18 cellular contexts compared by ENCODE assay signal in genomic region chrX:53717205-53717604, GRCh38. TPM values are rescaled to one million over a fixed set of nuclear protein-coding genes. Genes with fewer than 3 reads are reported as not detected.
DNase-seq lines count a peak whose midpoint lies in the region; ATAC-seq and TF ChIP-seq lines count a peak whose summit lies in the region.
"Had no signal": no experiment of that assay in that cellular context is flagged by ENCODE, and none has a peak within 500 bp of the region (broad histone marks: within the 10 kb centered on the region; RNA-seq: fewer than 3 reads in every experiment).

No MANE protein-coding gene starts in this region.

- no peak for ATAC-seq in naive thymus-derived CD8-positive, alpha-beta T cell
- no peak for ATAC-seq in GM21576 (IDR thresholded peaks at IDR 0.05; ENCODE audit: unreplicated experiment)
- ATAC-seq: SK-N-SH treated with all-trans-retinoic acid at 6 μM for 48 hours had no signal

- no peak overlapping the region for H3K4me3 ChIP-seq in CD4-positive, alpha-beta memory T cell (ENCODE audit: low read length in 2 of 2)
- H3K4me3 ChIP-seq in KMS-11 (IDR thresholded peaks at IDR 0.05; ENCODE audit: insufficient read depth, low read depth, low read length) = no peak overlapping the region
- H3K4me3 ChIP-seq: ascending aorta, colonic mucosa, suprapubic skin had no signal

- peaks cover 51% of the 10 kb centered on the region for H3K4me1 ChIP-seq in CD4-positive, alpha-beta memory T cell (ENCODE audit: insufficient read depth, low read length)
- H3K4me1 ChIP-seq in KMS-11 (ENCODE audit: low read depth, poor library complexity, severe bottlenecking) = peaks cover 53% of the 10 kb centered on the region
- H3K4me1 ChIP-seq: ascending aorta, BE2C, colonic mucosa had no signal

- DNase-seq in CD4-positive, alpha-beta memory T cell = no peak
- DNase-seq in activated T-helper 1 cell treated with anti-CD3 and anti-CD28 coated beads, Interleukin-12 subunit alpha, Interleukin-12 subunit beta, Interleukin-2, Interleukin-4 antibody, amounts not matched to agents 30 ng/mL and 10 ng/mL and 1 ng/mL, durations not matched to agents 14 hours and 24 hours and 36 hours (ENCODE audit: low spot score) = no peak
- no peak for DNase-seq in naive thymus-derived CD8-positive, alpha-beta T cell
- DNase-seq in UCSD-AML1 (lab: John Stamatoyannopoulos, UW; ENCODE audit: unreplicated experiment) (no peak), AG08395 (ENCODE audit: low spot score) (no peak), NCI-H1694 treated with DMSO at 0.1 percent for 48 hours (lab: John Stamatoyannopoulos, UW) (no peak)
- DNase-seq: BE2C, colonic mucosa, H9, mesenchymal stem cell, NCI-H187 treated with DMSO at 0.1 percent for 48 hours, NCI-H510A treated with DMSO at 0.1 percent for 48 hours, WERI-Rb-1 had no signal

- POLR2A ChIA-PET in CD4-positive, alpha-beta memory T cell (lab: Charles Lee; ENCODE audit: partially characterized antibody) = interaction anchor here (5.2 kb wide), 1 partner anchor 32 kb away, joined by 106 read pairs; the partner anchor contains the start of gene HUWE1
- POLR2A ChIA-PET in naive thymus-derived CD8-positive, alpha-beta T cell (lab: Charles Lee) = interaction anchor here (1.3 to 2.3 kb wide), 2 partner anchors 31 to 34 kb away, joined by 6 to 22 read pairs; partner anchors contain the start of gene HUWE1

- CTCF ChIA-PET in CD4-positive, alpha-beta memory T cell (lab: Charles Lee; ENCODE audit: partially characterized antibody) = interaction anchor here (3.7 kb wide), 1 partner anchor 32 kb away, joined by 29 read pairs; the partner anchor contains the start of gene HUWE1

- no peaks in the 10 kb centered on the region for H3K9me3 ChIP-seq in CD4-positive, alpha-beta memory T cell (ENCODE audit: control insufficient read depth in 1 of 2, low read length in 2 of 2)
- H3K9me3 ChIP-seq: ascending aorta, BE2C, colonic mucosa, suprapubic skin had no signal

- peak overlapping the region; percentile 93 to 99 (median 95) for H3K27ac Mint-ChIP-seq in CD4-positive, alpha-beta memory T cell
- H3K27ac Mint-ChIP-seq in activated T-helper 1 cell treated with anti-CD3 and anti-CD28 coated beads, Interleukin-12 subunit alpha, Interleukin-12 subunit beta, Interleukin-2, Interleukin-4 antibody, amounts not matched to agents 30 ng/mL and 10 ng/mL and 1 ng/mL, durations not matched to agents 14 hours and 24 hours and 36 hours = peak overlapping the region; percentile 99
- H3K27ac Mint-ChIP-seq in naive thymus-derived CD8-positive, alpha-beta T cell = peak overlapping the region; percentile 87 to 96 (median 94)
- H3K27ac Mint-ChIP-seq: H9 had no signal

- H3K36me3 Mint-ChIP-seq in CD4-positive, alpha-beta memory T cell = no peaks in the 10 kb centered on the region
- peaks cover 6% of the 10 kb centered on the region for H3K36me3 Mint-ChIP-seq in activated T-helper 1 cell treated with anti-CD3 and anti-CD28 coated beads, Interleukin-12 subunit alpha, Interleukin-12 subunit beta, Interleukin-2, Interleukin-4 antibody, amounts not matched to agents 30 ng/mL and 10 ng/mL and 1 ng/mL, durations not matched to agents 14 hours and 24 hours and 36 hours (ENCODE audit: low read depth)
- H3K36me3 Mint-ChIP-seq in naive thymus-derived CD8-positive, alpha-beta T cell = no peaks in the 10 kb centered on the region

- H3K9ac ChIP-seq in KMS-11 = no peak overlapping the region

- peaks cover 34 to 53% (median 50%) of the 10 kb centered on the region in 4 donors for H3K4me1 Mint-ChIP-seq in CD4-positive, alpha-beta memory T cell
- peaks cover 52% of the 10 kb centered on the region for H3K4me1 Mint-ChIP-seq in activated T-helper 1 cell treated with anti-CD3 and anti-CD28 coated beads, Interleukin-12 subunit alpha, Interleukin-12 subunit beta, Interleukin-2, Interleukin-4 antibody, amounts not matched to agents 30 ng/mL and 10 ng/mL and 1 ng/mL, durations not matched to agents 14 hours and 24 hours and 36 hours (ENCODE audit: low read depth)
- H3K4me1 Mint-ChIP-seq in naive thymus-derived CD8-positive, alpha-beta T cell = peaks cover 22 to 50% (median 48%) of the 10 kb centered on the region in 4 donors

- no peaks in the 10 kb centered on the region for H3K27me3 ChIP-seq in CD4-positive, alpha-beta memory T cell (ENCODE audit: insufficient read depth, low read length)
- H3K27me3 ChIP-seq in KMS-11 (ENCODE audit: insufficient read depth, low read depth) = no peaks in the 10 kb centered on the region
- H3K27me3 ChIP-seq: ascending aorta, BE2C, colonic mucosa, suprapubic skin had no signal

- intact Hi-C loops in CD4-positive, alpha-beta memory T cell (cut with micrococcal nuclease) = no loop called here
- intact Hi-C loops in activated T-helper 1 cell treated with anti-CD3 and anti-CD28 coated beads, Interleukin-12 subunit alpha, Interleukin-12 subunit beta, Interleukin-2, Interleukin-4 antibody, amounts not matched to agents 30 ng/mL and 10 ng/mL and 1 ng/mL, durations not matched to agents 14 hours and 24 hours and 36 hours (cut with micrococcal nuclease) = loop anchor here (1.0 to 10.0 kb wide), 2 partner anchors 31 to 118 kb away; no protein-coding TSS in a partner anchor

- peak overlapping the region; percentile 36; the same call in 1 of the 2 replicates for H3K4me2 ChIP-seq in KMS-11

- H3K79me2 ChIP-seq in KMS-11 (ENCODE audit: insufficient read depth, low read depth) = no peaks in the 10 kb centered on the region

- H3K9me3 Mint-ChIP-seq in CD4-positive, alpha-beta memory T cell = no peaks in the 10 kb centered on the region
- no peaks in the 10 kb centered on the region for H3K9me3 Mint-ChIP-seq in activated T-helper 1 cell treated with anti-CD3 and anti-CD28 coated beads, Interleukin-12 subunit alpha, Interleukin-12 subunit beta, Interleukin-2, Interleukin-4 antibody, amounts not matched to agents 30 ng/mL and 10 ng/mL and 1 ng/mL, durations not matched to agents 14 hours and 24 hours and 36 hours
- H3K9me3 Mint-ChIP-seq in naive thymus-derived CD8-positive, alpha-beta T cell = no peaks in the 10 kb centered on the region

- no peaks in the 10 kb centered on the region for H3K36me3 ChIP-seq in CD4-positive, alpha-beta memory T cell (ENCODE audit: insufficient read depth, low read length)
- no peaks in the 10 kb centered on the region for H3K36me3 ChIP-seq in KMS-11 (ENCODE audit: insufficient read depth)
- H3K36me3 ChIP-seq: ascending aorta, BE2C, colonic mucosa, suprapubic skin, WERI-Rb-1 had no signal

- H2AFZ ChIP-seq in KMS-11 (ENCODE audit: low read depth) = peak overlapping the region; percentile 34; the same call in 1 of the 2 replicates

- no peak for TF ChIP-seq CTCF in KMS-11 (conservative IDR thresholded peaks at IDR 0.05; ENCODE audit: low read depth, low read length)

- H3K27ac ChIP-seq in CD4-positive, alpha-beta memory T cell (ENCODE audit: low read depth, low read length) = peak overlapping the region; percentile 81
- peak overlapping the region; percentile 97 for H3K27ac ChIP-seq in KMS-11
- H3K27ac ChIP-seq: ascending aorta, colonic mucosa, suprapubic skin, WERI-Rb-1 had no signal

- H4K20me1 ChIP-seq in KMS-11 (ENCODE audit: insufficient read depth) = no peaks in the 10 kb centered on the region

- H3K4me3 Mint-ChIP-seq in CD4-positive, alpha-beta memory T cell = peak overlapping the region in 5 of 8 donors; percentile 35 to 92 (median 76)
- peak overlapping the region; percentile 88 for H3K4me3 Mint-ChIP-seq in activated T-helper 1 cell treated with anti-CD3 and anti-CD28 coated beads, Interleukin-12 subunit alpha, Interleukin-12 subunit beta, Interleukin-2, Interleukin-4 antibody, amounts not matched to agents 30 ng/mL and 10 ng/mL and 1 ng/mL, durations not matched to agents 14 hours and 24 hours and 36 hours
- H3K4me3 Mint-ChIP-seq in naive thymus-derived CD8-positive, alpha-beta T cell = peak overlapping the region in 6 of 10 donors; percentile 26 to 88 (median 80)
- H3K4me3 Mint-ChIP-seq: H9 had no signal

- no peaks in the 10 kb centered on the region for H3K27me3 Mint-ChIP-seq in CD4-positive, alpha-beta memory T cell
- H3K27me3 Mint-ChIP-seq in activated T-helper 1 cell treated with anti-CD3 and anti-CD28 coated beads, Interleukin-12 subunit alpha, Interleukin-12 subunit beta, Interleukin-2, Interleukin-4 antibody, amounts not matched to agents 30 ng/mL and 10 ng/mL and 1 ng/mL, durations not matched to agents 14 hours and 24 hours and 36 hours (ENCODE audit: insufficient read depth) = no peaks in the 10 kb centered on the region
- no peaks in the 10 kb centered on the region for H3K27me3 Mint-ChIP-seq in naive thymus-derived CD8-positive, alpha-beta T cell

RNA-seq across cellular contexts. Expression of gene HUWE1, which starts 30.7 kb away (rescaled TPM):
- 100 to 1,000 TPM; 176 to 202 TPM for total RNA-seq in CD4-positive, alpha-beta memory T cell
- polyA plus RNA-seq in CD4-positive, alpha-beta memory T cell = 10 to 100 TPM in 1 of 2 donors, 1 to 10 TPM in 1; 3.3 to 19.0 TPM
- total RNA-seq in activated T-helper 1 cell treated with anti-CD3 and anti-CD28 coated beads, Interleukin-12 subunit alpha, Interleukin-12 subunit beta, Interleukin-2, Interleukin-4 antibody, amounts not matched to agents 30 ng/mL and 10 ng/mL and 1 ng/mL, durations not matched to agents 14 hours and 24 hours and 36 hours = 367 and 385 TPM in 2 replicates
- total RNA-seq in naive thymus-derived CD8-positive, alpha-beta T cell = 100 to 1,000 TPM; 178 to 189 TPM
- polyA plus RNA-seq in naive thymus-derived CD8-positive, alpha-beta T cell = 10 to 100 TPM in 2 of 3 donors, 1 to 10 TPM in 1; 8.0 to 16.3 (median 12.0) TPM
